9 cellular contexts compared by ENCODE assay signal in genomic region chr1:222921951-222922350, GRCh38.
"Had no signal": no experiment of that assay in that cellular context is flagged by ENCODE, and none has a peak within 500 bp of the region (broad histone marks: within the 10 kb centered on the region; RNA-seq: fewer than 3 reads in every experiment).

No MANE protein-coding gene starts in this region.

- DNase-seq: GM23248, GOT3, H7, KBM-7 had no signal

- H3K4me3 ChIP-seq: GM23248, HAP-1 had no signal

- H3K27ac ChIP-seq: GM23248, HL-60, KMS-11 had no signal

- ATAC-seq: HCT116, HepG2 had no signal

- H3K9me3 ChIP-seq: HAP-1 had no signal

- H3K36me3 ChIP-seq: HAP-1 had no signal
